Comparison of ENCODE assay signal across 8 cellular contexts in the genomic region with DNA sequence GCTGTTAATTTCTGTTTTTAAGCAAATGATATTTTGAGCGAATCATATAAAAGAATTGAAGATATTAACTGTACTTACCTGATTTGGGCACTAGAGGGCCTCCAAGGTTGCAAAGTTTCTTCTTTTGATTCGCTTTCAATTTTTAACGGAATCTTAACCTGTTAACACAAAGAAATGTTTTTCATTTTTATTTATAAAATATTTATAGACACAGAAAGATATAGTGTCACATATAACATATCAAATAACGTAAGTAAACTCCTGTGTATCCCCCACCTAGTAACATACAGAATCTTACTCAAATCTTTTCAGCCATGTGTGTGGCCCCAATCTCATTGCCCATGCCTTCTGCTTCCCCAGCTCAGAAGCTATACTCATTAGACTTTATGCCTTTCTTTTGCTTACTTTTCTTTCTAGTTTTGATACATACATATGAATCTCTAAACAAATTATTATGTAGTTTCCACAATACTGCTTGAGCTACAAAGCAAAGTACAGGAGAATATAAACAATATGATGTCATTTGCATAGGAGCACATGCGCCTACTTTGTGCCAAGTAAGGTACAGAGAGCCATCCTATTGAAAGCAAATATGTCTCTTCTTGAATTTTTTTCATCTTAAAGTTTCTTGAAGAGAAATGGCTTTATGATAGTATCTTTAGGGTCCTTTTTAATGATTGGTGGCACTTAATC. TPM values are rescaled to one million over a fixed set of nuclear protein-coding genes. Genes with fewer than 3 reads are reported as not detected.
DNase-seq lines count a peak whose midpoint lies in the region; ATAC-seq and TF ChIP-seq lines count a peak whose summit lies in the region.

No MANE protein-coding gene starts in this region.

- TF ChIP-seq POLR2A in esophagus muscularis mucosa (IDR thresholded peaks at IDR 0.05; ENCODE audit: low read depth): no peak

- CTCF ChIA-PET in Caco-2 (lab: Charles Lee): no interaction called here

- WGBS in esophagus muscularis mucosa: 26% methylated on average over 5 of the region's 5 CpGs

- no peaks in the 10 kb centered on the region for H3K36me3 ChIP-seq in Caco-2 (ENCODE audit: control insufficient read depth, insufficient read depth, low read length)
- peaks cover 6% of the 10 kb centered on the region; the same call in 1 of the 2 replicates for H3K36me3 ChIP-seq in SU-DHL-6 (ENCODE audit: low read length)
- H3K36me3 ChIP-seq in esophagus muscularis mucosa: no peaks in the 10 kb centered on the region

- no peaks in the 10 kb centered on the region for H3K79me2 ChIP-seq in SU-DHL-6 (ENCODE audit: insufficient read depth, low read length)

- ATAC-seq in GM18511 (IDR thresholded peaks at IDR 0.05; ENCODE audit: unreplicated experiment) (peak; percentile 50), GM19397 (IDR thresholded peaks at IDR 0.05; ENCODE audit: unreplicated experiment) (no peak)

- peak overlapping the region; percentile 97 for H3K27ac ChIP-seq in SU-DHL-6 (ENCODE audit: low read depth, low read length)
- H3K27ac ChIP-seq in esophagus muscularis mucosa (replicated peaks in 1 of 4): no peak overlapping the region

- no peaks in the 10 kb centered on the region for H3K36me3 Mint-ChIP-seq in Caco-2 (ENCODE audit: insufficient read depth, unreplicated experiment)
- no peaks in the 10 kb centered on the region for H3K36me3 Mint-ChIP-seq in progenitor cell of endocrine pancreas (ENCODE audit: insufficient read depth)

- BruUV-seq in Caco-2 (replicated peaks; lab: Mats Ljungman, UMichigan): no TSS peak

- intact Hi-C loops in Caco-2 (cut with micrococcal nuclease; ENCODE audit: unreplicated experiment) (loop anchor here (1.0 kb wide), 1 partner anchor 276 kb away; no protein-coding TSS in a partner anchor), esophagus muscularis mucosa (cut with DNase I) (loop anchor here (5.0 kb wide), 1 partner anchor 1225 kb away; no protein-coding TSS in a partner anchor)

- H3K9ac ChIP-seq in SU-DHL-6 (ENCODE audit: low read length): peak overlapping the region; percentile 56

- peaks cover 68% of the 10 kb centered on the region for H3F3A ChIP-seq in SU-DHL-6 (ENCODE audit: insufficient read depth)

- no peaks in the 10 kb centered on the region for H3K9me3 Mint-ChIP-seq in Caco-2 (ENCODE audit: unreplicated experiment)
- H3K9me3 Mint-ChIP-seq in progenitor cell of endocrine pancreas (ENCODE audit: low read depth): no peaks in the 10 kb centered on the region

- H3K4me1 ChIP-seq in Caco-2 (no peaks in the 10 kb centered on the region), esophagus muscularis mucosa (no peaks in the 10 kb centered on the region)

- H3K9me2 ChIP-seq in SU-DHL-6 (replicated peaks; ENCODE audit: insufficient read depth, low read length): no peaks in the 10 kb centered on the region

- H3K9me3 ChIP-seq in Caco-2: no peaks in the 10 kb centered on the region
- H3K9me3 ChIP-seq in SU-DHL-6 (ENCODE audit: insufficient read depth, low read length): peaks cover 4% of the 10 kb centered on the region; the same call in 1 of the 2 replicates
- H3K9me3 ChIP-seq in esophagus muscularis mucosa: no peaks in the 10 kb centered on the region

- H2AFZ ChIP-seq in SU-DHL-6 (ENCODE audit: low read depth, low read length, severe bottlenecking): peak overlapping the region; percentile 59

- TF ChIP-seq EP300 in esophagus muscularis mucosa (IDR thresholded peaks at IDR 0.05): no peak

- DNase-seq in Caco-2 (peak in 1 of 2 experiments; percentile 16), KBM-7 (peak; percentile 49), esophagus muscularis mucosa (ENCODE audit: extremely low spot score) (no peak), progenitor cell of endocrine pancreas (ENCODE audit: low spot score, unreplicated experiment) (no peak)
- DNase-seq in activated CD4-positive, CD25-positive, alpha-beta regulatory T cell treated with anti-CD3 and anti-CD28 coated beads, Interleukin-2, amount 50 U/mL, for 72 hours: no peak

- in situ Hi-C loops in KBM-7 (cut with MboI; ENCODE audit: low pct_unique_long_range_greater_than_20kb, low sequenced_read_pairs): no loop called here

- TF ChIP-seq CTCF in Caco-2 (IDR thresholded peaks at IDR 0.05; ENCODE audit: insufficient read depth in 1 of 2, low read depth in 1 of 2, low read length in 1 of 2, severe bottlenecking in 1 of 2, unreplicated experiment in 1 of 2) (peak; percentile 61 to 67), SU-DHL-6 (IDR thresholded peaks at IDR 0.05; ENCODE audit: insufficient read depth, low read length, poor library complexity, severe bottlenecking) (peak; percentile 96), esophagus muscularis mucosa (IDR thresholded peaks at IDR 0.05) (peak; percentile 61 to 70 (median 62)), progenitor cell of endocrine pancreas (IDR thresholded peaks at IDR 0.05; ENCODE audit: unreplicated experiment) (peak; percentile 84)

- peak overlapping the region; percentile 70 for H3K4me2 ChIP-seq in SU-DHL-6 (ENCODE audit: low read depth, low read length, poor library complexity, severe bottlenecking)

- no peaks in the 10 kb centered on the region for H4K20me1 ChIP-seq in SU-DHL-6 (ENCODE audit: low read depth, low read length)

- H3K27me3 ChIP-seq in Caco-2 (replicated peaks; ENCODE audit: control insufficient read depth, insufficient read depth, low read length): no peaks in the 10 kb centered on the region
- H3K27me3 ChIP-seq in SU-DHL-6 (ENCODE audit: low read length): no peaks in the 10 kb centered on the region
- no peaks in the 10 kb centered on the region for H3K27me3 ChIP-seq in esophagus muscularis mucosa

- no peak overlapping the region for H3K4me3 ChIP-seq in Caco-2 (ENCODE audit: low read depth, low read length)
- H3K4me3 ChIP-seq in SU-DHL-6 (ENCODE audit: insufficient read depth, low read length, poor library complexity, severe bottlenecking): peak overlapping the region; percentile 40
- H3K4me3 ChIP-seq in esophagus muscularis mucosa: no peak overlapping the region

- H3K27ac Mint-ChIP-seq in Caco-2 (ENCODE audit: unreplicated experiment): no peak overlapping the region
- H3K27ac Mint-ChIP-seq in progenitor cell of endocrine pancreas: no peak overlapping the region

- H3K4me1 Mint-ChIP-seq in Caco-2 (ENCODE audit: low read depth, unreplicated experiment) (no peaks in the 10 kb centered on the region), progenitor cell of endocrine pancreas (ENCODE audit: low read depth) (no peaks in the 10 kb centered on the region)

- POLR2A ChIA-PET in Caco-2 (lab: Charles Lee): no interaction called here

- no peak overlapping the region for H3K4me3 Mint-ChIP-seq in Caco-2 (ENCODE audit: unreplicated experiment)
- H3K4me3 Mint-ChIP-seq in progenitor cell of endocrine pancreas (ENCODE audit: low read depth): no peak overlapping the region

- H3K27me3 Mint-ChIP-seq in Caco-2 (ENCODE audit: insufficient read depth, unreplicated experiment): peaks cover 14% of the 10 kb centered on the region
- H3K27me3 Mint-ChIP-seq in progenitor cell of endocrine pancreas: no peaks in the 10 kb centered on the region

RNA-seq across cellular contexts. Expression of a gene that starts 49.5 kb away (rescaled TPM):
- total RNA-seq in Caco-2 (2022): not detected in 2 replicates
- total RNA-seq in esophagus muscularis mucosa: not detected
- not detected in 2 replicates for total RNA-seq in progenitor cell of endocrine pancreas
